Comparison of ENCODE assay signal across 23 cellular contexts in the genomic region with DNA sequence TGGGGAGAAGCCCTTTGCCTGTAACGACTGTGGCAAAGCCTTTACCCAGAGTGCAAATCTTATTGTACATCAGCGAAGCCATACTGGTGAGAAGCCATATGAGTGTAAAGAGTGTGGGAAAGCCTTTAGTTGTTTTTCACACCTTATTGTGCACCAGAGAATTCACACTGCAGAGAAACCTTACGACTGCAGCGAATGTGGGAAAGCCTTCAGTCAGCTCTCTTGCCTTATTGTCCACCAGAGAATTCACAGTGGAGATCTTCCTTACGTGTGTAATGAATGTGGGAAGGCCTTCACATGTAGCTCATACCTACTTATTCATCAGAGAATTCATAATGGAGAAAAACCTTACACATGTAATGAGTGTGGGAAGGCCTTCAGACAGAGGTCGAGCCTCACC. TPM values are rescaled to one million over a fixed set of nuclear protein-coding genes. Genes with fewer than 3 reads are reported as not detected.
"Had no signal": no experiment of that assay in that cellular context is flagged by ENCODE, and none has a peak within 500 bp of the region (broad histone marks: within the 10 kb centered on the region; RNA-seq: fewer than 3 reads in every experiment).

No MANE protein-coding gene starts in this region.

- H3K27ac ChIP-seq: SJSA1, SK-N-MC had no signal

- DNase-seq: IMR-90, MV-4-11, NCI-H1048, NCI-H1105, NCI-H1417, NCI-H1436 treated with DMSO at 0.1 percent for 48 hours, NCI-H1694, NCI-H1930, NCI-H2081 treated with DMSO at 0.1 percent for 48 hours, NCI-H2171, NCI-H226, NCI-H446, NCI-H510A, NCI-H524 treated with DMSO at 0.1 percent for 48 hours, NCI-H69, NCI-H774, Right ventricle myocardium superior, RPMI8226, SIG-M5 had no signal

- H3K4me1 ChIP-seq: SJSA1 had no signal

- H3K27me3 ChIP-seq: SJSA1 had no signal

- ATAC-seq: HepG2 had no signal

- H3K4me3 ChIP-seq: SJSA1, SK-N-MC had no signal

- FAIRE-seq: HepG2, RCC 7860 had no signal

RNA-seq across cellular contexts. Expression of a gene that starts 53.0 kb away (rescaled TPM):
- total RNA-seq: HepG2 had no signal
- polyA plus RNA-seq: HepG2 had no signal
